ENCODE assay signal across 18 cellular contexts in genomic region chr7:30041526-30042269, GRCh38. TPM values are rescaled to one million over a fixed set of nuclear protein-coding genes. Genes with fewer than 3 reads are reported as not detected.
DNase-seq lines count a peak whose midpoint lies in the region; ATAC-seq, FAIRE-seq and TF ChIP-seq lines count a peak whose summit lies in the region.
"Had no signal": no experiment of that assay in that cellular context is flagged by ENCODE, and none has a peak within 500 bp of the region (broad histone marks: within the 10 kb centered on the region; RNA-seq: fewer than 3 reads in every experiment).

No MANE protein-coding gene starts in this region.

- H3K4me3 Mint-ChIP-seq in H9: no peak overlapping the region
- H3K4me3 Mint-ChIP-seq in brain: no peak overlapping the region
- no peak overlapping the region for H3K4me3 Mint-ChIP-seq in mesothelial cell of epicardium

- no peak overlapping the region for H3K23ac ChIP-seq in H9 (ENCODE audit: insufficient read length, low read depth, low read length)

- no peaks in the 10 kb centered on the region for H3K23me2 ChIP-seq in H9 (ENCODE audit: insufficient read length, low read depth, low read length, poor library complexity, severe bottlenecking)

- TF ChIP-seq CTCF in A549 (IDR thresholded peaks at IDR 0.05): no peak
- TF ChIP-seq CTCF in H9 (conservative IDR thresholded peaks at IDR 0.05): no peak
- no peak for TF ChIP-seq CTCF in brain (conservative IDR thresholded peaks at IDR 0.05)
- TF ChIP-seq CTCF in mesothelial cell of epicardium (IDR thresholded peaks at IDR 0.05; ENCODE audit: unreplicated experiment): no peak
- no peak for TF ChIP-seq CTCF in esophagus squamous epithelium (IDR thresholded peaks at IDR 0.05)

- H4K91ac ChIP-seq in H9 (ENCODE audit: insufficient read length, low read depth, low read length): no peak overlapping the region

- H3K27ac ChIP-seq in A549 (no peak overlapping the region), H9 (ENCODE audit: insufficient read length, low read depth, low read length) (no peak overlapping the region), esophagus squamous epithelium (no peak overlapping the region)
- H3K27ac ChIP-seq: 22Rv1, KMS-11 had no signal

- no peak overlapping the region for H3K18ac ChIP-seq in H9 (ENCODE audit: insufficient read length, low read depth, low read length)

- H4K8ac ChIP-seq in H9 (replicated peaks; ENCODE audit: insufficient read length, low read depth, low read length): no peak overlapping the region

- TF ChIP-seq POLR2A in A549 (IDR thresholded peaks at IDR 0.05; ENCODE audit: low read length) (no peak), esophagus squamous epithelium (IDR thresholded peaks at IDR 0.05) (no peak)

- TF ChIP-seq EP300 in A549 (IDR thresholded peaks at IDR 0.05): no peak

- no peak for ATAC-seq in A549

- no peak overlapping the region for H3K4me3 ChIP-seq in A549
- H3K4me3 ChIP-seq in esophagus squamous epithelium: no peak overlapping the region

- no peak overlapping the region for H2BK15ac ChIP-seq in H9 (ENCODE audit: low read depth, low read length)

- no peak overlapping the region for H3T11ph ChIP-seq in H9 (ENCODE audit: low read length)

- H3K27ac Mint-ChIP-seq in H9 (peak overlapping the region in 2 of 3 experiments; percentile 7 to 91; a peak in 3 of 7 replicates), brain (peak overlapping the region in 3 of 5 experiments; percentile 18 to 43 (median 37)), mesothelial cell of epicardium (peak overlapping the region; percentile 63)

- no peak overlapping the region for H3K56ac ChIP-seq in H9 (ENCODE audit: insufficient read length, low read depth, low read length)

- H2BK12ac ChIP-seq in H9 (ENCODE audit: insufficient read length, low read depth, low read length): no peak overlapping the region

- no peak overlapping the region for H3K14ac ChIP-seq in H9 (ENCODE audit: insufficient read depth, low read length)

- peaks cover 11% of the 10 kb centered on the region; the same call in 1 of the 2 replicates for H3K79me2 ChIP-seq in H9 (ENCODE audit: insufficient read depth, low read length)

- H2BK20ac ChIP-seq in H9 (ENCODE audit: low read depth, low read length, poor library complexity, severe bottlenecking): no peak overlapping the region

- H3K4me2 ChIP-seq in A549 (no peak overlapping the region), H9 (ENCODE audit: insufficient read depth, insufficient read length, low read length) (no peak overlapping the region)
- H3K4me2 ChIP-seq: KMS-11 had no signal

- H3K9ac ChIP-seq in H9 (ENCODE audit: extremely low read depth, insufficient read length, low read length): no peak overlapping the region
- H3K9ac ChIP-seq: KMS-11 had no signal

- no peaks in the 10 kb centered on the region for H3K27me3 ChIP-seq in H9 (ENCODE audit: insufficient read depth, low read length)
- H3K27me3 ChIP-seq in esophagus squamous epithelium: no peaks in the 10 kb centered on the region

- H2BK120ac ChIP-seq in H9 (ENCODE audit: low read depth, low read length, poor library complexity, severe bottlenecking): no peak overlapping the region

- peaks cover 0 to 18% (median 3%) of the 10 kb centered on the region in 3 donors for H3K36me3 ChIP-seq in esophagus squamous epithelium

- H3K4ac ChIP-seq in H9 (ENCODE audit: low read depth, low read length): no peak overlapping the region

- no peaks in the 10 kb centered on the region for H3K9me3 ChIP-seq in A549
- no peaks in the 10 kb centered on the region for H3K9me3 ChIP-seq in H9 (ENCODE audit: control insufficient read depth, low read depth, low read length)
- H3K9me3 ChIP-seq in esophagus squamous epithelium: no peaks in the 10 kb centered on the region

- no peak overlapping the region for H4K5ac ChIP-seq in H9 (ENCODE audit: insufficient read length, low read depth, low read length)

- in situ Hi-C loops in ACHN (cut with HindIII; ENCODE audit: low pct_ligation_motif_present, low pct_unique_long_range_greater_than_20kb, low sequenced_read_pairs): no loop called here

- no peak overlapping the region for H2AK5ac ChIP-seq in H9 (ENCODE audit: insufficient read length, low read length)

- CTCF ChIA-PET in A549 (lab: Yijun Ruan, JAX): interaction anchor here (0.5 to 2.2 kb wide), 4 partner anchors 12 to 33 kb away, joined by 3 to 10 read pairs (median 6); no protein-coding TSS in a partner anchor

- peaks cover 24% of the 10 kb centered on the region for H3K79me1 ChIP-seq in H9 (ENCODE audit: insufficient read depth, low read depth, low read length, poor library complexity, severe bottlenecking)

- no peaks in the 10 kb centered on the region for H4K20me1 ChIP-seq in H9 (ENCODE audit: control insufficient read depth, insufficient read depth, insufficient read length)

- POLR2A ChIA-PET in A549 (lab: Yijun Ruan, JAX): interaction anchor here (0.6 to 1.1 kb wide), 3 partner anchors 14 to 937 kb away, joined by 4 to 7 read pairs (median 5); partner anchors contain the start of gene PLEKHA8

- H3K36me3 Mint-ChIP-seq in H9 (ENCODE audit: insufficient read depth in 1 of 3, low read depth in 3 of 3) (peaks cover 4 to 20% (median 18%) of the 10 kb centered on the region in 3 experiments; a peak in 5 of 7 replicates), brain (peaks cover 64% of the 10 kb centered on the region), mesothelial cell of epicardium (peaks cover 20% of the 10 kb centered on the region)

- no peak for TF ChIP-seq RAD21 in A549 (conservative IDR thresholded peaks at IDR 0.05 in 1 of 2, IDR thresholded peaks at IDR 0.05 in 1 of 2)

- no peaks in the 10 kb centered on the region; a peak in 1 of 5 replicates for H3K9me3 Mint-ChIP-seq in H9
- no peaks in the 10 kb centered on the region for H3K9me3 Mint-ChIP-seq in brain
- H3K9me3 Mint-ChIP-seq in mesothelial cell of epicardium: no peaks in the 10 kb centered on the region

- peaks cover 20 to 28% of the 10 kb centered on the region in 2 experiments for H3K4me1 Mint-ChIP-seq in H9
- peaks cover 41% of the 10 kb centered on the region for H3K4me1 Mint-ChIP-seq in brain
- peaks cover 31% of the 10 kb centered on the region for H3K4me1 Mint-ChIP-seq in mesothelial cell of epicardium

- intact Hi-C loops in esophagus squamous epithelium (cut with DNase I): no loop called here

- H2BK5ac ChIP-seq in H9 (ENCODE audit: insufficient read length, low read length): no peak overlapping the region

- WGBS in A549 (ENCODE audit: missing lambda C conversion rate): 94% methylated on average over 4 of the region's 4 CpGs
- WGBS in H9 (ENCODE audit: extremely low coverage, insufficient read length, low lambda C conversion rate): no CpG with 5 or more reads among the region's 4 CpGs
- WGBS in esophagus squamous epithelium, 2 donors: 95 to 98% methylated on average over 3 to 4 of the region's 4 CpGs

- no peak for DNase-seq in A549 (ENCODE audit: low read depth in 1 of 2, low spot score in 1 of 2)
- no peak for DNase-seq in H9
- DNase-seq in mesothelial cell of epicardium (ENCODE audit: low spot score in 2 of 2, unreplicated experiment in 2 of 2): no peak
- no peak for DNase-seq in esophagus squamous epithelium (lab: John Stamatoyannopoulos, UW)
- DNase-seq in ACHN: no peak
- DNase-seq in GDM1 (lab: John Stamatoyannopoulos, UW): no peak
- DNase-seq in SW480 (ENCODE audit: low spot score): no peak
- DNase-seq: C1 segment of cervical spinal cord, DMS 273 treated with DMSO at 0.1 percent for 48 hours, NCI-H1092, NCI-H146, NCI-H226, NCI-H524 treated with DMSO at 0.1 percent for 48 hours, SHP77 treated with DMSO at 0.1 percent for 48 hours had no signal

- FAIRE-seq in A549 (lab: Jason Lieb, UNC): peak; percentile 46
- FAIRE-seq: GM19239 had no signal

- H3K4me1 ChIP-seq in A549 (no peaks in the 10 kb centered on the region), H9 (ENCODE audit: insufficient read depth, low read length) (peaks cover 4% of the 10 kb centered on the region), esophagus squamous epithelium (peaks cover 0 to 10% (median 0%) of the 10 kb centered on the region in 3 donors)

- H2AFZ ChIP-seq in H9 (ENCODE audit: low read length): no peak overlapping the region

- no peaks in the 10 kb centered on the region for H3K27me3 Mint-ChIP-seq in H9 (ENCODE audit: low read depth)
- H3K27me3 Mint-ChIP-seq in brain: no peaks in the 10 kb centered on the region
- H3K27me3 Mint-ChIP-seq in mesothelial cell of epicardium (ENCODE audit: low read depth): no peaks in the 10 kb centered on the region

TF ChIP-seq in A549, 52 proteins besides CTCF, POLR2A, EP300 and RAD21 (continues in another document):
- TF ChIP-seq HEYL (CRISPR knock-in tag; IDR thresholded peaks at IDR 0.05) (no peak), MAFK (IDR thresholded peaks at IDR 0.05; ENCODE audit: partially characterized antibody) (peak; percentile 12)

RNA-seq across cellular contexts. Expression of gene PLEKHA8, which starts 13.5 kb away (rescaled TPM):
- 10.6 and 10.9 TPM in 2 replicates for polyA plus RNA-seq in A549 (2011; rRNA removed)
- polyA plus RNA-seq in A549 (2012; cell fraction: cytosol; rRNA removed): 1.7 TPM in 2 replicates
- polyA plus RNA-seq in A549 (2012; cell fraction: nucleus; rRNA removed): 0.94 and 1.8 TPM in 2 replicates
- polyA plus RNA-seq in A549 (2017; fragmentation: RNase III; extraction: RNeasy Plus Mini Kit Qiagen cat#74134 plus additional on column Dnase treatment): 5.9 to 6.6 TPM (median 6.2 TPM) in 3 replicates
- 8.5 and 9.8 TPM in 2 replicates for polyA minus RNA-seq in A549 (2011; rRNA and poly(A)+ RNA removed)
- 37.0 and 40.5 TPM in 2 replicates for total RNA-seq in H9 (2021)
- 5.0 TPM for polyA plus RNA-seq in brain (ENCODE audit: insufficient read depth, low read depth, low replicate concordance)
- total RNA-seq in mesothelial cell of epicardium: 39.8 to 43.5 TPM (median 40.3 TPM) in 3 replicates
- total RNA-seq in esophagus squamous epithelium: 10 to 100 TPM in 1 of 4 donors, 1 to 10 TPM in 3; 5.1 to 10.5 (median 5.9) TPM

RNA-seq across cellular contexts. Expression of gene FKBP14, which starts 15.2 kb away (rescaled TPM):
- polyA plus RNA-seq in A549 (2011; rRNA removed) (17.7 and 22.8 TPM in 2 replicates), A549 (2017; fragmentation: RNase III; extraction: RNeasy Plus Mini Kit Qiagen cat#74134 plus additional on column Dnase treatment) (10.6 to 11.1 TPM (median 10.7 TPM) in 3 replicates), brain (ENCODE audit: insufficient read depth, low read depth, low replicate concordance) (1.5 TPM)
- polyA plus RNA-seq in A549 (2012; cell fraction: cytosol; rRNA removed): 3.7 and 3.9 TPM in 2 replicates
- polyA plus RNA-seq in A549 (2012; cell fraction: nucleus; rRNA removed): 1.6 and 2.3 TPM in 2 replicates
- polyA minus RNA-seq in A549 (2011; rRNA and poly(A)+ RNA removed): 4.7 and 6.4 TPM in 2 replicates
- total RNA-seq in H9 (2021) (10.1 and 11.5 TPM in 2 replicates), mesothelial cell of epicardium (42.4 to 48.0 TPM (median 45.5 TPM) in 3 replicates), esophagus squamous epithelium (1 to 10 TPM; 3.3 to 8.0 (median 7.5) TPM)

RNA-seq across cellular contexts. Expression of gene SCRN1, which starts 52.1 kb away (rescaled TPM):
- polyA plus RNA-seq in A549 (2011; rRNA removed) (80.0 and 88.9 TPM in 2 replicates), A549 (2017; fragmentation: RNase III; extraction: RNeasy Plus Mini Kit Qiagen cat#74134 plus additional on column Dnase treatment) (46.2 to 49.7 TPM (median 49.1 TPM) in 3 replicates), brain (ENCODE audit: insufficient read depth, low read depth, low replicate concordance) (142 TPM)
- polyA plus RNA-seq in A549 (2012; cell fraction: cytosol; rRNA removed): 19.3 and 23.4 TPM in 2 replicates
- polyA plus RNA-seq in A549 (2012; cell fraction: nucleus; rRNA removed): 16.8 and 22.4 TPM in 2 replicates
- 71.8 and 78.4 TPM in 2 replicates for polyA minus RNA-seq in A549 (2011; rRNA and poly(A)+ RNA removed)
- total RNA-seq in H9 (2021) (101 and 109 TPM in 2 replicates), mesothelial cell of epicardium (81.3 to 86.4 TPM (median 85.0 TPM) in 3 replicates), esophagus squamous epithelium (10 to 100 TPM in 3 of 4 donors, 1 to 10 TPM in 1; 6.3 to 27.8 (median 20.5) TPM)
